In the genomic region with DNA sequence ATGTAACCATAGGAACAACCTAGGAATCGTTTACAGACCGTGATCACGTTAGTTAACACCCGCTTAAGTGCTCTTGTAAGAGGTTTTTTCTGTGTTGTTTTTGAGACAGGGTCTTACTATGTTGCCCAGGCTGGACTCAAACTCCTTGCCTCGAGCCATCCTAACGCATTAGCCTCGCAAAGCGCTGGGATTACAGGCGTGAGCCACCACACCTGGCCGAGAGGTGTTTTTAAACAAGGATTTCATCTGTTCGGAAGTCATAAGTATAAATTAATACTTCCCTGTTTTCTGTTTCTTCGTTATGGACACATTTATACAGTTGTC, we compare ENCODE assay signal across 1 cellular context.
TF ChIP-seq lines count a peak whose summit lies in the region.

No MANE protein-coding gene starts in this region.

TF ChIP-seq in IMR-90, 13 proteins besides CTCF, POLR2A, EP300 and RAD21 (continued from another document):
- TF ChIP-seq MXI1 (IDR thresholded peaks at IDR 0.05; ENCODE audit: borderline replicate concordance, low read depth, low read length) (no peak), MAFK (IDR thresholded peaks at IDR 0.05; ENCODE audit: low read depth, low read length) (no peak), MAZ (IDR thresholded peaks at IDR 0.05; ENCODE audit: borderline replicate concordance, low read depth, low read length) (no peak), FOS (IDR thresholded peaks at IDR 0.05; ENCODE audit: low read depth, low read length) (no peak), RFX5 (IDR thresholded peaks at IDR 0.05; ENCODE audit: low read depth, low read length) (no peak), RCOR1 (IDR thresholded peaks at IDR 0.05; ENCODE audit: insufficient replicate concordance, low read length) (no peak), CHD1 (IDR thresholded peaks at IDR 0.05; ENCODE audit: low read depth, low read length) (no peak), BHLHE40 (IDR thresholded peaks at IDR 0.05; ENCODE audit: low read depth, low read length) (no peak)
- TF ChIP-seq, protein P1, sequence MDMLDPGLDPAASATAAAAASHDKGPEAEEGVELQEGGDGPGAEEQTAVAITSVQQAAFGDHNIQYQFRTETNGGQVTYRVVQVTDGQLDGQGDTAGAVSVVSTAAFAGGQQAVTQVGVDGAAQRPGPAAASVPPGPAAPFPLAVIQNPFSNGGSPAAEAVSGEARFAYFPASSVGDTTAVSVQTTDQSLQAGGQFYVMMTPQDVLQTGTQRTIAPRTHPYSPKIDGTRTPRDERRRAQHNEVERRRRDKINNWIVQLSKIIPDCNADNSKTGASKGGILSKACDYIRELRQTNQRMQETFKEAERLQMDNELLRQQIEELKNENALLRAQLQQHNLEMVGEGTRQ (IDR thresholded peaks at IDR 0.05; ENCODE audit: low read depth, low read length), result no peak
